Comparison of ENCODE assay signal across 8 cellular contexts in genomic region chr11:35272391-35272821, GRCh38.
DNase-seq lines count a peak whose midpoint lies in the region; ATAC-seq and TF ChIP-seq lines count a peak whose summit lies in the region.

No MANE protein-coding gene starts in this region.

- H3K36me3 ChIP-seq in testis (ENCODE audit: low read depth, missing control alignments), result no peaks in the 10 kb centered on the region

- no peaks in the 10 kb centered on the region for H3K4me1 ChIP-seq in testis

- H3K27ac Mint-ChIP-seq in activated naive CD4-positive, alpha-beta T cell treated with anti-CD3 and anti-CD28 coated beads, Interleukin-2, amount 50 U/mL, for 24 hours, result peak overlapping the region; percentile 79

- H3K9me3 ChIP-seq in testis, result no peaks in the 10 kb centered on the region

- peak overlapping the region; percentile 51 for H3K4me3 Mint-ChIP-seq in activated naive CD4-positive, alpha-beta T cell treated with anti-CD3 and anti-CD28 coated beads, Interleukin-2, amount 50 U/mL, for 24 hours

- H3K4me1 Mint-ChIP-seq in activated naive CD4-positive, alpha-beta T cell treated with anti-CD3 and anti-CD28 coated beads, Interleukin-2, amount 50 U/mL, for 24 hours, result peaks cover 58% of the 10 kb centered on the region

- TF ChIP-seq POLR2A in testis (IDR thresholded peaks at IDR 0.05), result no peak

- peak; percentile 68 for DNase-seq in GM10248 (ENCODE audit: extremely low spot score)
- peak; percentile 47 for DNase-seq in NOMO-1 treated with dmso at 0.1 percent for 144 hours (lab: John Stamatoyannopoulos, UW; ENCODE audit: unreplicated experiment)
- peak; percentile 44 for DNase-seq in stimulated activated naive CD4-positive, alpha-beta T cell treated with Interleukin-2 at 50 U/mL for 16 hours (lab: John Stamatoyannopoulos, UW)
- DNase-seq in OCI-M1 (lab: John Stamatoyannopoulos, UW), result no peak
- no peak for DNase-seq in left colon
- DNase-seq in testis, result no peak

- intact Hi-C loops in left colon (cut with DNase I, micrococcal nuclease) (no loop called here), testis (cut with DNase I; ENCODE audit: low total_unique reads) (no loop called here)

- POLR2A ChIA-PET in GM10248 (lab: Yijun Ruan, JAX), result no interaction called here

- WGBS in testis, 2 donors, result 89 to 93% methylated on average over 3 of the region's 3 CpGs

- no peaks in the 10 kb centered on the region for H3K27me3 Mint-ChIP-seq in activated naive CD4-positive, alpha-beta T cell treated with anti-CD3 and anti-CD28 coated beads, Interleukin-2, amount 50 U/mL, for 24 hours

- no peak for TF ChIP-seq CTCF in GM10248 (IDR thresholded peaks at IDR 0.05; ENCODE audit: control extremely low read depth, extremely low read depth, low read depth, missing control alignments)
- TF ChIP-seq CTCF in testis (IDR thresholded peaks at IDR 0.05), result no peak

- H3K9me3 Mint-ChIP-seq in activated naive CD4-positive, alpha-beta T cell treated with anti-CD3 and anti-CD28 coated beads, Interleukin-2, amount 50 U/mL, for 24 hours, result peaks cover 8% of the 10 kb centered on the region

- H3K36me3 Mint-ChIP-seq in activated naive CD4-positive, alpha-beta T cell treated with anti-CD3 and anti-CD28 coated beads, Interleukin-2, amount 50 U/mL, for 24 hours, result no peaks in the 10 kb centered on the region

- no peaks in the 10 kb centered on the region for H3K27me3 ChIP-seq in testis

- CTCF ChIA-PET in GM10248 (lab: Yijun Ruan, JAX), result interaction anchor here (0.9 to 3.1 kb wide), 7 partner anchors 22 to 760 kb away, joined by 3 to 12 read pairs (median 3); no protein-coding TSS in a partner anchor

- H3K27ac ChIP-seq in testis, result no peak overlapping the region

- no peak overlapping the region for H3K4me3 ChIP-seq in testis

- ATAC-seq in GM21723 (IDR thresholded peaks at IDR 0.05; ENCODE audit: unreplicated experiment) (peak; percentile 92), left colon (no peak)

Comparison
In these comparisons a context has a peak if more than half of its experiments do, and no peak if none do; other contexts are left out.
1. DNase-seq: peak in GM10248 (single experiment), NOMO-1 treated with dmso at 0.1 percent for 144 hours (single experiment) and stimulated activated naive CD4-positive, alpha-beta T cell treated with Interleukin-2 at 50 U/mL for 16 hours (single experiment); none in OCI-M1 (single experiment), left colon (0 of 2) and testis (single experiment).